Comparison of ENCODE assay signal across 10 cellular contexts in the genomic region with DNA sequence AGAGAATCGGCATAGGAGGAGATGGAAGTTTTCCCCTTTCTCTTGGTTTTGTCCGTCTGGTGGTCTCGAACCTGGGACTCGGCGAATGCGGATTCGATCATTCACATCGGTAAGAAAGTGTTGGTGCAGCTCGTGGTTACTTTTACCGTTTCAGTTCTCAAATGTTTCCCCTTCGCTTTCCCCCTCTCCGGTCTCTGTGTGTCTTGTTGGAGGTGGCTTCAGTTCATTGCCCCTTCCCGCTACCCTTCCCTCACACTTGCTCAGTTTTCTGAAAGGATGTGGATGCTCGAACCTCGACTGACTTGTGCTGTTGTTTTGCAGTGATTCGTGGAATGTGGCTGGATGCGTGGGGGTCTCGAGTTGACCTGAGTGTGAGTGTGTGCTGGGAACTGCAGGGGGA. TPM values are rescaled to one million over a fixed set of nuclear protein-coding genes. Genes with fewer than 3 reads are reported as not detected.
A peak's percentile ranks its signal among the peaks of the same experiment; 100 is the strongest.
DNase-seq lines count a peak whose midpoint lies in the region; ATAC-seq and TF ChIP-seq lines count a peak whose summit lies in the region.
"Had no signal": no experiment of that assay in that cellular context is flagged by ENCODE, and none has a peak within 500 bp of the region (broad histone marks: within the 10 kb centered on the region; RNA-seq: fewer than 3 reads in every experiment).

No MANE protein-coding gene starts in this region.

- H2BK5ac ChIP-seq in IMR-90 (ENCODE audit: low read depth, low read length, poor library complexity, severe bottlenecking) (no peak overlapping the region), neuronal stem cell (ENCODE audit: low read length) (no peak overlapping the region)

- POLR2A ChIA-PET in IMR-90 (lab: Charles Lee; ENCODE audit: unreplicated experiment): no interaction called here
- POLR2A ChIA-PET in Caco-2 (lab: Charles Lee): no interaction called here

- no peaks in the 10 kb centered on the region for H4K20me1 ChIP-seq in IMR-90 (ENCODE audit: insufficient read depth, low read length)

- H3K23ac ChIP-seq in IMR-90 (ENCODE audit: low read depth, low read length): no peak overlapping the region
- no peak overlapping the region for H3K23ac ChIP-seq in neuronal stem cell (ENCODE audit: low read depth, low read length, poor library complexity)

- H3K4ac ChIP-seq in IMR-90 (ENCODE audit: low read depth, low read length): no peak overlapping the region
- no peak overlapping the region for H3K4ac ChIP-seq in neuronal stem cell (ENCODE audit: low read length)

- no peak overlapping the region for H3K18ac ChIP-seq in IMR-90 (ENCODE audit: low read depth, low read length)
- H3K18ac ChIP-seq in neuronal stem cell (ENCODE audit: low read length): no peak overlapping the region

- H3K4me3 Mint-ChIP-seq in endodermal cell (peak overlapping the region; percentile 76), Caco-2 (ENCODE audit: unreplicated experiment) (no peak overlapping the region)

- H3K9me3 ChIP-seq in IMR-90 (ENCODE audit: control insufficient read depth, insufficient read depth, low read length) (no peaks in the 10 kb centered on the region), endodermal cell (ENCODE audit: control insufficient read depth, low read length) (no peaks in the 10 kb centered on the region), neuronal stem cell (replicated peaks in 1 of 2; ENCODE audit: control insufficient read depth in 2 of 2, insufficient read depth in 1 of 2, low read depth in 1 of 2, low read length in 2 of 2) (no peaks in the 10 kb centered on the region), Caco-2 (no peaks in the 10 kb centered on the region)

- TF ChIP-seq POLR2A in IMR-90 (IDR thresholded peaks at IDR 0.05; ENCODE audit: low read depth, low read length): no peak

- peaks cover 47% of the 10 kb centered on the region for H3K27me3 Mint-ChIP-seq in endodermal cell (ENCODE audit: insufficient read depth)
- peaks cover 2% of the 10 kb centered on the region for H3K27me3 Mint-ChIP-seq in Caco-2 (ENCODE audit: insufficient read depth, unreplicated experiment)

- H3K9me3 Mint-ChIP-seq in endodermal cell (no peaks in the 10 kb centered on the region), Caco-2 (ENCODE audit: unreplicated experiment) (no peaks in the 10 kb centered on the region)

- no peaks in the 10 kb centered on the region for H3K36me3 ChIP-seq in IMR-90 (ENCODE audit: control insufficient read depth, insufficient read depth, low read length)
- H3K36me3 ChIP-seq in endodermal cell (ENCODE audit: control insufficient read depth, insufficient read depth, low read length): no peaks in the 10 kb centered on the region
- no peaks in the 10 kb centered on the region for H3K36me3 ChIP-seq in neuronal stem cell (replicated peaks in 1 of 2; ENCODE audit: control insufficient read depth in 2 of 2, insufficient read depth in 2 of 2, low read length in 2 of 2)
- no peaks in the 10 kb centered on the region for H3K36me3 ChIP-seq in Caco-2 (ENCODE audit: control insufficient read depth, insufficient read depth, low read length)

- in situ Hi-C loops in IMR-90 (cut with MboI; ENCODE audit: low sequenced_read_pairs): no loop called here

- H3K4me1 ChIP-seq in IMR-90 (ENCODE audit: control insufficient read depth, insufficient read depth, low read length) (no peaks in the 10 kb centered on the region; the same call in 1 of the 2 replicates), endodermal cell (ENCODE audit: control insufficient read depth, insufficient read depth, low read length) (no peaks in the 10 kb centered on the region), neuronal stem cell (ENCODE audit: control insufficient read depth in 2 of 2, insufficient read depth in 1 of 2, low read depth in 1 of 2, low read length in 2 of 2) (peaks cover 2 to 6% of the 10 kb centered on the region in 2 donors), Caco-2 (no peaks in the 10 kb centered on the region)

- H3K4me3 ChIP-seq in IMR-90 (ENCODE audit: insufficient read depth, low read depth, low read length) (no peak overlapping the region), endodermal cell (ENCODE audit: low read length) (peak overlapping the region; percentile 95), neuronal stem cell (ENCODE audit: low read length in 2 of 2) (peak overlapping the region; percentile 57 to 73), Caco-2 (ENCODE audit: low read depth, low read length) (no peak overlapping the region)

- no peak overlapping the region for H3K9ac ChIP-seq in IMR-90 (ENCODE audit: low read depth, low read length)
- peak overlapping the region; percentile 21 for H3K9ac ChIP-seq in endodermal cell (ENCODE audit: extremely low read depth, low read length, poor library complexity, severe bottlenecking)
- H3K9ac ChIP-seq in neuronal stem cell (ENCODE audit: low read depth, low read length, poor library complexity): no peak overlapping the region

- no peak overlapping the region for H3K56ac ChIP-seq in IMR-90 (ENCODE audit: extremely low read depth, insufficient read depth, low read length)

- H2BK120ac ChIP-seq in IMR-90 (ENCODE audit: low read depth, low read length) (no peak overlapping the region), neuronal stem cell (ENCODE audit: low read depth, low read length) (no peak overlapping the region)

- TF ChIP-seq RAD21 in IMR-90 (IDR thresholded peaks at IDR 0.05; ENCODE audit: low read length): no peak

- DNase-seq in COLO668 (lab: John Stamatoyannopoulos, UW; ENCODE audit: unreplicated experiment) (peak; percentile 11), IMR-90 (no peak), endodermal cell (peak; percentile 77), neuronal stem cell (ENCODE audit: low spot score) (peak; percentile 30), Caco-2 (no peak)
- DNase-seq: activated CD4-positive, alpha-beta T cell treated with anti-CD3 and anti-CD28 coated beads for 48 hours had no signal

- H3K4me2 ChIP-seq in IMR-90 (ENCODE audit: low read depth, low read length) (peak overlapping the region; percentile 68; the same call in 1 of the 2 replicates), neuronal stem cell (ENCODE audit: insufficient read depth, low read length, poor library complexity, severe bottlenecking) (peak overlapping the region; percentile 83)

- TF ChIP-seq CTCF in IMR-90 (conservative IDR thresholded peaks at IDR 0.05; ENCODE audit: low read depth, low read length) (no peak), endodermal cell (conservative IDR thresholded peaks at IDR 0.05) (peak; percentile 9), Caco-2 (IDR thresholded peaks at IDR 0.05; ENCODE audit: insufficient read depth in 1 of 2, low read depth in 1 of 2, low read length in 1 of 2, severe bottlenecking in 1 of 2, unreplicated experiment in 1 of 2) (no peak)

- BruUV-seq in IMR-90 (replicated peaks; lab: Mats Ljungman, UMichigan): no TSS peak
- BruUV-seq in Caco-2 (replicated peaks; lab: Mats Ljungman, UMichigan): no TSS peak

- H3K27ac Mint-ChIP-seq in endodermal cell: peak overlapping the region; percentile 84
- H3K27ac Mint-ChIP-seq in Caco-2 (ENCODE audit: unreplicated experiment): no peak overlapping the region

- intact Hi-C loops in IMR-90 (cut with micrococcal nuclease) (no loop called here), Caco-2 (cut with micrococcal nuclease; ENCODE audit: unreplicated experiment) (no loop called here)

- H3K9me1 ChIP-seq in IMR-90 (ENCODE audit: insufficient read depth, low read length): no peaks in the 10 kb centered on the region

- no CpG with 5 or more reads among the region's 18 CpGs for WGBS in IMR-90 (ENCODE audit: extremely low coverage in 2 of 2, insufficient read length in 1 of 2), 2 experiments
- 2 to 4% methylated on average over 5 to 18 of the region's 18 CpGs for WGBS in endodermal cell (ENCODE audit: insufficient coverage in 1 of 2, insufficient read length in 1 of 2), 2 experiments
- WGBS in neuronal stem cell (ENCODE audit: extremely low coverage in 2 of 2, insufficient read length in 2 of 2, insufficient replicate concordance in 1 of 2), 2 donors: no CpG with 5 or more reads among the region's 18 CpGs

- no peak overlapping the region for H3K27ac ChIP-seq in IMR-90 (ENCODE audit: insufficient read depth, low read length)
- H3K27ac ChIP-seq in endodermal cell (ENCODE audit: low read depth, low read length): peak overlapping the region; percentile 62
- H3K27ac ChIP-seq in neuronal stem cell (replicated peaks; ENCODE audit: low read length): no peak overlapping the region
- H3K27ac ChIP-seq: skin epidermis had no signal

- H4K91ac ChIP-seq in IMR-90 (ENCODE audit: insufficient read depth, low read depth, low read length) (no peak overlapping the region), neuronal stem cell (ENCODE audit: low read depth, low read length, poor library complexity) (no peak overlapping the region)

- H3K4me1 Mint-ChIP-seq in endodermal cell: peaks cover 17% of the 10 kb centered on the region
- H3K4me1 Mint-ChIP-seq in Caco-2 (ENCODE audit: low read depth, unreplicated experiment): no peaks in the 10 kb centered on the region

- H3K36me3 Mint-ChIP-seq in endodermal cell (ENCODE audit: low read depth): no peaks in the 10 kb centered on the region
- no peaks in the 10 kb centered on the region for H3K36me3 Mint-ChIP-seq in Caco-2 (ENCODE audit: insufficient read depth, unreplicated experiment)

- H4K8ac ChIP-seq in IMR-90 (ENCODE audit: low read depth in 2 of 2, low read length in 2 of 2) (no peak overlapping the region), neuronal stem cell (ENCODE audit: low read depth, low read length) (no peak overlapping the region)

- dilution Hi-C loops in IMR-90 (cut with HindIII; ENCODE audit: low sequenced_read_pairs, unreplicated experiment): no loop called here

- H2BK12ac ChIP-seq in neuronal stem cell (ENCODE audit: low read length): no peak overlapping the region

- H2AFZ ChIP-seq in IMR-90 (replicated peaks; ENCODE audit: low read length, poor library complexity) (peak overlapping the region; percentile 73), neuronal stem cell (ENCODE audit: low read length) (peak overlapping the region; percentile 97)

- no peak overlapping the region for H2AK9ac ChIP-seq in IMR-90 (replicated peaks; ENCODE audit: low read depth, low read length, poor library complexity)

- no peak for ATAC-seq in IMR-90 (ENCODE audit: low read depth)
- ATAC-seq in GM21619 (IDR thresholded peaks at IDR 0.05; ENCODE audit: unreplicated experiment): no peak
- no peak for ATAC-seq in GM18520 (IDR thresholded peaks at IDR 0.05; ENCODE audit: unreplicated experiment)
- ATAC-seq in HG03378 (IDR thresholded peaks at IDR 0.05; ENCODE audit: unreplicated experiment): no peak

- H3K14ac ChIP-seq in IMR-90 (replicated peaks; ENCODE audit: low read depth, low read length) (no peak overlapping the region), neuronal stem cell (ENCODE audit: low read length) (no peak overlapping the region)

- H2AK5ac ChIP-seq in IMR-90 (ENCODE audit: low read depth, low read length): no peak overlapping the region
- H2AK5ac ChIP-seq in neuronal stem cell (ENCODE audit: low read depth, low read length): no peak overlapping the region

- no peak overlapping the region for H4K5ac ChIP-seq in IMR-90 (ENCODE audit: low read depth, low read length)

- H3K27me3 ChIP-seq in IMR-90 (ENCODE audit: control insufficient read depth, insufficient read depth, low read length) (peaks cover 40% of the 10 kb centered on the region), endodermal cell (ENCODE audit: control insufficient read depth, insufficient read depth, low read length, poor library complexity, severe bottlenecking) (peaks cover 32% of the 10 kb centered on the region), neuronal stem cell (ENCODE audit: control insufficient read depth in 3 of 3, insufficient read depth in 3 of 3, low read depth in 1 of 3, low read length in 3 of 3) (peaks cover 0 to 36% (median 8%) of the 10 kb centered on the region in 3 experiments), Caco-2 (replicated peaks; ENCODE audit: control insufficient read depth, insufficient read depth, low read length) (no peaks in the 10 kb centered on the region)

- H3K79me1 ChIP-seq in IMR-90 (ENCODE audit: low read depth in 1 of 2, low read length in 2 of 2): no peaks in the 10 kb centered on the region
- no peaks in the 10 kb centered on the region for H3K79me1 ChIP-seq in neuronal stem cell (ENCODE audit: low read depth, low read length)

- H2BK15ac ChIP-seq in IMR-90 (ENCODE audit: low read depth, low read length) (no peak overlapping the region), neuronal stem cell (ENCODE audit: low read length) (no peak overlapping the region)

- CTCF ChIA-PET in IMR-90 (lab: Yijun Ruan, JAX): no interaction called here
- CTCF ChIA-PET in Caco-2 (lab: Charles Lee): no interaction called here

- no peak overlapping the region for H2BK20ac ChIP-seq in IMR-90 (ENCODE audit: low read depth, low read length)

RNA-seq across cellular contexts. Expression of gene GRID2, which starts 0.9 kb away (rescaled TPM):
- under 0.01 TPM in 1 of 2 replicates, not detected in the other for total RNA-seq in IMR-90 (2012; rRNA removed)
- polyA plus RNA-seq in IMR-90 (2012; rRNA removed): not detected in 2 replicates
- polyA plus RNA-seq in IMR-90 (2012; cell fraction: cytosol; rRNA removed): not detected in 2 replicates
- polyA plus RNA-seq in IMR-90 (2012; cell fraction: nucleus; rRNA removed; ENCODE audit: low replicate concordance): not detected in 2 replicates
- total RNA-seq in endodermal cell: 10 to 100 TPM; 27.3 to 40.4 TPM
- polyA plus RNA-seq in endodermal cell (2013, experiment 1 of 2): 5.2 TPM
- polyA plus RNA-seq in endodermal cell (2013, experiment 2 of 2): 4.3 TPM
- polyA plus RNA-seq in neuronal stem cell (2013, experiment 1 of 2): 0.47 TPM
- 0.43 TPM for polyA plus RNA-seq in neuronal stem cell (2013, experiment 2 of 2)
- total RNA-seq in Caco-2 (2022): not detected in 2 replicates

Comparison
In these comparisons a context has a peak if more than half of its experiments do, and no peak if none do; other contexts are left out.
1. DNase-seq: peak in COLO668 (single experiment), endodermal cell (single experiment) and neuronal stem cell (single experiment); none in IMR-90 (single experiment) and Caco-2 (0 of 2).
2. H3K4me3 ChIP-seq: peak in endodermal cell (single experiment) and neuronal stem cell (2 of 2); none in IMR-90 (single experiment) and Caco-2 (single experiment).
3. RNA of gene GRID2, which starts 0.9 kb away (total RNA-seq): 27.3 to 40.4 TPM in endodermal cell; under 0.01 TPM in IMR-90 and not detected in Caco-2; every median in the first group is over 10 times any median in the second.